In genomic region chr12:30691122-30691879, GRCh38 we compare ENCODE assay signal across 8 cellular contexts. TPM values are rescaled to one million over a fixed set of nuclear protein-coding genes. Genes with fewer than 3 reads are reported as not detected.
A peak's percentile ranks its signal among the peaks of the same experiment; 100 is the strongest.
DNase-seq lines count a peak whose midpoint lies in the region; ATAC-seq and TF ChIP-seq lines count a peak whose summit lies in the region.

No MANE protein-coding gene starts in this region.

- H3K4me1 Mint-ChIP-seq in neural crest cell, result peaks cover 36% of the 10 kb centered on the region

- no peaks in the 10 kb centered on the region for H3K27me3 Mint-ChIP-seq in neural crest cell (ENCODE audit: low read depth)

- no peak for ATAC-seq in GM21367 (IDR thresholded peaks at IDR 0.05; ENCODE audit: unreplicated experiment)

- no peak overlapping the region for H3K4me3 ChIP-seq in esophagus squamous epithelium

- peaks cover 0 to 5% (median 0%) of the 10 kb centered on the region in 3 donors for H3K36me3 ChIP-seq in esophagus squamous epithelium

- peaks cover 5 to 47% (median 18%) of the 10 kb centered on the region in 3 donors for H3K4me1 ChIP-seq in esophagus squamous epithelium

- DNase-seq in EL (peak; percentile 81), NCI-H2171 (lab: John Stamatoyannopoulos, UW) (peak; percentile 60), dermis blood vessel endothelial cell (peak; percentile 40), neural crest cell (ENCODE audit: low read depth, low spot score) (no peak), esophagus squamous epithelium (lab: John Stamatoyannopoulos, UW) (no peak), DMS114 treated with DMSO at 0.1 percent for 48 hours (lab: John Stamatoyannopoulos, UW; ENCODE audit: unreplicated experiment) (no peak)
- DNase-seq in activated CD4-positive, alpha-beta T cell treated with anti-CD3 and anti-CD28 coated beads, Interleukin-2, amount 50 U/mL, for 4 hours, result no peak

- intact Hi-C loops in esophagus squamous epithelium (cut with DNase I), result no loop called here

- H3K27ac Mint-ChIP-seq in neural crest cell (ENCODE audit: unreplicated experiment), result no peak overlapping the region

- H3K4me3 Mint-ChIP-seq in neural crest cell, result peak overlapping the region; percentile 23

- H3K9me3 ChIP-seq in esophagus squamous epithelium, result no peaks in the 10 kb centered on the region

- no peaks in the 10 kb centered on the region for H3K36me3 Mint-ChIP-seq in neural crest cell (ENCODE audit: low read depth)

- 69 to 70% methylated on average over 4 of the region's 4 CpGs for WGBS in esophagus squamous epithelium, 2 donors

- TF ChIP-seq CTCF in neural crest cell (conservative IDR thresholded peaks at IDR 0.05), result no peak
- TF ChIP-seq CTCF in esophagus squamous epithelium (IDR thresholded peaks at IDR 0.05), result no peak

- H3K27me3 ChIP-seq in esophagus squamous epithelium, result no peaks in the 10 kb centered on the region

- TF ChIP-seq POLR2A in esophagus squamous epithelium (IDR thresholded peaks at IDR 0.05), result no peak

- no peaks in the 10 kb centered on the region for H3K9me3 Mint-ChIP-seq in neural crest cell

- no peak overlapping the region for H3K27ac ChIP-seq in esophagus squamous epithelium

RNA-seq across cellular contexts. Expression of gene IPO8, which starts 4.4 kb away (rescaled TPM):
- total RNA-seq in dermis blood vessel endothelial cell, result 42.7 and 78.3 TPM in 2 replicates
- total RNA-seq in neural crest cell, result 43.5 and 51.5 TPM in 2 replicates
- 10 to 100 TPM; 18.0 to 31.9 (median 29.0) TPM for total RNA-seq in esophagus squamous epithelium

Comparison
In these comparisons a context has a peak if more than half of its experiments do, and no peak if none do; other contexts are left out.
1. DNase-seq: peak in EL (single experiment), NCI-H2171 (single experiment) and dermis blood vessel endothelial cell (single experiment); none in neural crest cell (single experiment), esophagus squamous epithelium (single experiment), activated CD4-positive, alpha-beta T cell treated with anti-CD3 and anti-CD28 coated beads, Interleukin-2, amount 50 U/mL, for 4 hours (0 of 2) and DMS114 treated with DMSO at 0.1 percent for 48 hours (single experiment).